Comparison of ENCODE assay signal across 22 cellular contexts in genomic region chr1:23759277-23759676, GRCh38. TPM values are rescaled to one million over a fixed set of nuclear protein-coding genes. Genes with fewer than 3 reads are reported as not detected.
DNase-seq lines count a peak whose midpoint lies in the region; ATAC-seq and TF ChIP-seq lines count a peak whose summit lies in the region.
"Had no signal": no experiment of that assay in that cellular context is flagged by ENCODE, and none has a peak within 500 bp of the region (broad histone marks: within the 10 kb centered on the region; RNA-seq: fewer than 3 reads in every experiment).

No MANE protein-coding gene starts in this region.

- TF ChIP-seq CTCF in heart left ventricle (IDR thresholded peaks at IDR 0.05) = no peak
- TF ChIP-seq CTCF in nephron progenitor cell (IDR thresholded peaks at IDR 0.05) = no peak
- no peak for TF ChIP-seq CTCF in omental fat pad (IDR thresholded peaks at IDR 0.05)
- TF ChIP-seq CTCF in ovary (IDR thresholded peaks at IDR 0.05) = no peak

- ATAC-seq in heart left ventricle (peak; percentile 76 to 82 (median 80)), omental fat pad (ENCODE audit: low FRiP score) (no peak), GM21717 (IDR thresholded peaks at IDR 0.05; ENCODE audit: unreplicated experiment) (no peak)
- ATAC-seq: activated T-cell treated with anti-CD3 and anti-CD28 coated beads, Interleukin-2, amount 50 U/mL, for 4 hours; gastroesophageal sphincter had no signal

- H3K9me3 Mint-ChIP-seq in nephron progenitor cell = no peaks in the 10 kb centered on the region
- H3K9me3 Mint-ChIP-seq: activated T-cell treated with anti-CD3 and anti-CD28 coated beads, Interleukin-2, amount 50 U/mL, for 4 hours; CD8-positive, alpha-beta memory T cell; mesothelial cell of epicardium had no signal

- no peak overlapping the region for H3K4me3 ChIP-seq in heart left ventricle
- no peak overlapping the region for H3K4me3 ChIP-seq in ovary
- H3K4me3 ChIP-seq: gastroesophageal sphincter, SJSA1, vagina had no signal

- H3K27me3 Mint-ChIP-seq in nephron progenitor cell (ENCODE audit: low read depth, poor library complexity) = no peaks in the 10 kb centered on the region
- H3K27me3 Mint-ChIP-seq: activated naive CD8-positive, alpha-beta T cell; CD8-positive, alpha-beta memory T cell had no signal

- DNase-seq in Ammon's horn (ENCODE audit: low spot score) = peak; percentile 89
- peak in 4 of 5 donors; percentile 34 to 53 (median 42) for DNase-seq in heart left ventricle
- no peak for DNase-seq in nephron progenitor cell
- no peak for DNase-seq in omental fat pad (ENCODE audit: low spot score)
- no peak for DNase-seq in RPMI8226
- DNase-seq in ovary = no peak
- DNase-seq: activated CD4-positive, alpha-beta T cell treated with anti-CD3 and anti-CD28 coated beads for 1 hour; activated T-cell treated with anti-CD3 and anti-CD28 coated beads, Interleukin-2, amount 50 U/mL, for 4 hours; CD8-positive, alpha-beta memory T cell; NCI-H1930; NCI-H524; stimulated activated CD4-positive, alpha-beta T cell treated with anti-CD3 and anti-CD28 coated beads, Interleukin-12 subunit alpha, Interleukin-12 subunit beta, amount 100 ng/mL, for 4 hours; stimulated activated naive CD4-positive, alpha-beta T cell; T1000 had no signal

- peak overlapping the region; percentile 83 for H3K27ac Mint-ChIP-seq in nephron progenitor cell
- H3K27ac Mint-ChIP-seq: activated naive CD8-positive, alpha-beta T cell; mesothelial cell of epicardium had no signal

- TF ChIP-seq POLR2A in heart left ventricle (IDR thresholded peaks at IDR 0.05) (no peak), ovary (IDR thresholded peaks at IDR 0.05) (no peak)

- intact Hi-C loops in heart left ventricle (cut with DNase I) = loop anchor here in 1 of 10 donors (10.0 kb wide), 1 partner anchor 204 kb away; the partner anchor contains the start of gene ID3
- intact Hi-C loops in ovary (cut with DNase I) = no loop called here

- 39 to 47% (median 41%) methylated on average over 4 of the region's 4 CpGs for WGBS in heart left ventricle, 4 donors
- WGBS in ovary, 3 donors = 14 to 25% (median 22%) methylated on average over 4 of the region's 4 CpGs

- no peak overlapping the region for H3K4me3 Mint-ChIP-seq in nephron progenitor cell
- H3K4me3 Mint-ChIP-seq: activated naive CD8-positive, alpha-beta T cell; activated T-cell treated with anti-CD3 and anti-CD28 coated beads, Interleukin-2, amount 50 U/mL, for 4 hours; CD8-positive, alpha-beta memory T cell; mesothelial cell of epicardium had no signal

- TF ChIP-seq EP300 in ovary (IDR thresholded peaks at IDR 0.05) = no peak

- H3K4me1 ChIP-seq in heart left ventricle = peaks cover 0 to 73% (median 31%) of the 10 kb centered on the region in 12 donors
- H3K4me1 ChIP-seq in ovary (ENCODE audit: insufficient read depth) = no peaks in the 10 kb centered on the region
- H3K4me1 ChIP-seq: SJSA1 had no signal

- H3K36me3 Mint-ChIP-seq in nephron progenitor cell (ENCODE audit: low read depth) = peaks cover 67% of the 10 kb centered on the region

- H3K9me3 ChIP-seq in heart left ventricle = no peaks in the 10 kb centered on the region
- H3K9me3 ChIP-seq in ovary = no peaks in the 10 kb centered on the region
- H3K9me3 ChIP-seq: gastroesophageal sphincter, neutrophil, SJSA1, vagina had no signal

- no peaks in the 10 kb centered on the region for H3K4me1 Mint-ChIP-seq in nephron progenitor cell
- H3K4me1 Mint-ChIP-seq: mesothelial cell of epicardium had no signal

- H3K27ac ChIP-seq in angular gyrus (ENCODE audit: low read depth, low read length) = peak overlapping the region; percentile 70
- peak overlapping the region in 10 of 12 donors; percentile 3 to 68 (median 30) for H3K27ac ChIP-seq in heart left ventricle
- H3K27ac ChIP-seq in ovary = no peak overlapping the region
- H3K27ac ChIP-seq: neutrophil, SJSA1, vagina had no signal

- H3K36me3 ChIP-seq in heart left ventricle (peaks cover 0 to 98% (median 69%) of the 10 kb centered on the region in 9 donors), ovary (no peaks in the 10 kb centered on the region)

- H3K27me3 ChIP-seq in heart left ventricle (no peaks in the 10 kb centered on the region), ovary (no peaks in the 10 kb centered on the region)
- H3K27me3 ChIP-seq: gastroesophageal sphincter, neutrophil, SJSA1, vagina had no signal

RNA-seq across cellular contexts. Expression of gene ELOA, which starts 16.0 kb away (rescaled TPM):
- total RNA-seq in heart left ventricle (10 to 100 TPM; 28.9 to 45.8 (median 34.3) TPM), omental fat pad (10 to 100 TPM; 44.1 to 73.7 (median 54.1) TPM), ovary (10 to 100 TPM; 17.8 to 38.0 (median 27.3) TPM)
- polyA plus RNA-seq in heart left ventricle (10 to 100 TPM; 11.3 to 30.0 TPM), ovary (10 to 100 TPM; 13.0 to 29.8 TPM)

RNA-seq across cellular contexts. Expression of gene PITHD1, which starts 18.9 kb away (rescaled TPM):
- total RNA-seq in heart left ventricle (10 to 100 TPM; 34.8 to 59.2 (median 46.2) TPM), omental fat pad (10 to 100 TPM; 44.3 to 58.8 (median 51.7) TPM), ovary (10 to 100 TPM; 39.9 to 46.5 (median 42.7) TPM)
- polyA plus RNA-seq in heart left ventricle (10 to 100 TPM; 31.8 to 86.4 TPM), ovary (10 to 100 TPM; 43.4 to 55.0 TPM)

RNA-seq across cellular contexts. Expression of gene LYPLA2, which starts 31.7 kb away (rescaled TPM):
- total RNA-seq in heart left ventricle (10 to 100 TPM; 23.5 to 53.6 (median 29.5) TPM), omental fat pad (10 to 100 TPM; 36.0 to 54.0 (median 40.3) TPM), ovary (10 to 100 TPM; 16.5 to 33.2 (median 27.3) TPM)
- polyA plus RNA-seq in heart left ventricle (10 to 100 TPM; 22.2 to 63.3 TPM), ovary (10 to 100 TPM in 1 of 2 donors, 1 to 10 TPM in 1; 8.5 to 23.4 TPM)

RNA-seq across cellular contexts. Expression of gene GALE, which starts 41.3 kb away (rescaled TPM):
- total RNA-seq in heart left ventricle = 10 to 100 TPM in 2 of 9 donors, 1 to 10 TPM in 7; 6.2 to 13.8 (median 8.9) TPM
- 10 to 100 TPM; 14.8 to 20.8 TPM for polyA plus RNA-seq in heart left ventricle
- total RNA-seq in omental fat pad = 10 to 100 TPM; 15.6 to 19.4 (median 17.9) TPM
- total RNA-seq in ovary = 10 to 100 TPM; 10.1 to 17.7 (median 13.4) TPM
- polyA plus RNA-seq in ovary = 10 to 100 TPM in 1 of 2 donors, 1 to 10 TPM in 1; 3.2 to 11.5 TPM

Comparison
In these comparisons a context has a peak if more than half of its experiments do, and no peak if none do; other contexts are left out.
1. DNase-seq: peak in Ammon's horn (single experiment) and heart left ventricle (4 of 5); none in nephron progenitor cell (single experiment), omental fat pad (single experiment), RPMI8226 (single experiment) and ovary (0 of 5).
2. H3K27ac ChIP-seq: peak in angular gyrus (single experiment) and heart left ventricle (10 of 12); none in ovary (0 of 2).
3. ATAC-seq: peak in heart left ventricle (4 of 4); none in omental fat pad (single experiment) and GM21717 (single experiment).